ENCODE assay signal across 1 cellular context in the genomic region with DNA sequence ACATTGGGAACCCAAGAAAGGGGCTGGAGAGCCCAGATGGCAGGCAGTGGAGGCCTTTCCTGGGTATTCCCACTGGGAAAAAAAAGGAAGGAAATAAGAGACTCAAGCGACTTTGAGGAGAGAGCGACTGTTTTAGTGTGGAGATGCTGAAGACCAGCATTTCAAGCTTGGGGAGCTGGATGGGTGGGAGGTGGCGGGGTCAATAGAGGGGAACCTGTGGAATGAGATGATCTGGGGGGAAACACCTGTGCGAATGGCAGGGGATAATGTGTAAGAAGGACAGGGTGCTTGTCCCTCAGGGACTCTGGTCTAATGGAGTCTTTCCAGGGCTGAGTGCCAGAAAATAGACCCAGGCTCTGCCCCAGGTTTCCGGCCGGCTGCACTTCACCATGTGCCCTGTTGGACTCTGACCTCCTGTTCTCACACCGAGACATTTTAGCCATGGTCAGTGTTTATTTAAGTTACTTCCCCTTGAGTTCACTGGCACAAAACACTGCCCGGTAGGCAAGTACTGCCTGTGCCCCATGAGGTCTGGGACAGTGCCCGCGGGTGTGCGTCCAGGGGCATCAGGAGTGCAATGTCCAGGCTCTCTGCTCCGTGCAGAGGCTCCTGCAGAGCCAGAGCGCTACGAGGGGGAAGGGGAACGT.
TF ChIP-seq lines count a peak whose summit lies in the region.

No MANE protein-coding gene starts in this region.

TF ChIP-seq in HepG2, 621 proteins besides CTCF, POLR2A, EP300 and RAD21 (continued from another document and continues in another):
- TF ChIP-seq, protein P1, sequence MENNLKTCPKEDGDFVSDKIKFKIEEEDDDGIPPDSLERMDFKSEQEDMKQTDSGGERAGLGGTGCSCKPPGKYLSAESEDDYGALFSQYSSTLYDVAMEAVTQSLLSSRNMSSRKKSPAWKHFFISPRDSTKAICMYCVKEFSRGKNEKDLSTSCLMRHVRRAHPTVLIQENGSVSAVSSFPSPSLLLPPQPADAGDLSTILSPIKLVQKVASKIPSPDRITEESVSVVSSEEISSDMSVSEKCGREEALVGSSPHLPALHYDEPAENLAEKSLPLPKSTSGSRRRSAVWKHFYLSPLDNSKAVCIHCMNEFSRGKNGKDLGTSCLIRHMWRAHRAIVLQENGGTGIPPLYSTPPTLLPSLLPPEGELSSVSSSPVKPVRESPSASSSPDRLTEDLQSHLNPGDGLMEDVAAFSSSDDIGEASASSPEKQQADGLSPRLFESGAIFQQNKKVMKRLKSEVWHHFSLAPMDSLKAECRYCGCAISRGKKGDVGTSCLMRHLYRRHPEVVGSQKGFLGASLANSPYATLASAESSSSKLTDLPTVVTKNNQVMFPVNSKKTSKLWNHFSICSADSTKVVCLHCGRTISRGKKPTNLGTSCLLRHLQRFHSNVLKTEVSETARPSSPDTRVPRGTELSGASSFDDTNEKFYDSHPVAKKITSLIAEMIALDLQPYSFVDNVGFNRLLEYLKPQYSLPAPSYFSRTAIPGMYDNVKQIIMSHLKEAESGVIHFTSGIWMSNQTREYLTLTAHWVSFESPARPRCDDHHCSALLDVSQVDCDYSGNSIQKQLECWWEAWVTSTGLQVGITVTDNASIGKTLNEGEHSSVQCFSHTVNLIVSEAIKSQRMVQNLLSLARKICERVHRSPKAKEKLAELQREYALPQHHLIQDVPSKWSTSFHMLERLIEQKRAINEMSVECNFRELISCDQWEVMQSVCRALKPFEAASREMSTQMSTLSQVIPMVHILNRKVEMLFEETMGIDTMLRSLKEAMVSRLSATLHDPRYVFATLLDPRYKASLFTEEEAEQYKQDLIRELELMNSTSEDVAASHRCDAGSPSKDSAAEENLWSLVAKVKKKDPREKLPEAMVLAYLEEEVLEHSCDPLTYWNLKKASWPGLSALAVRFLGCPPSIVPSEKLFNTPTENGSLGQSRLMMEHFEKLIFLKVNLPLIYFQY (CRISPR knock-in tag; IDR thresholded peaks at IDR 0.05; ENCODE audit: borderline replicate concordance), result no peak
- TF ChIP-seq EZH2 (conservative IDR thresholded peaks at IDR 0.05; ENCODE audit: low read depth, low read length) (no peak), MLLT10 (CRISPR knock-in tag; IDR thresholded peaks at IDR 0.05) (no peak), U2AF2 (IDR thresholded peaks at IDR 0.05; ENCODE audit: low read depth, low read length) (no peak), REL (CRISPR knock-in tag; conservative IDR thresholded peaks at IDR 0.05) (no peak), ZNF776 (CRISPR knock-in tag; IDR thresholded peaks at IDR 0.05) (no peak), ZFP37 (CRISPR knock-in tag; IDR thresholded peaks at IDR 0.05; ENCODE audit: borderline replicate concordance) (peak; percentile 33; the same call in 1 of the 2 replicates), ZFP36L2 (CRISPR knock-in tag; IDR thresholded peaks at IDR 0.05) (no peak), DR1 (CRISPR knock-in tag; IDR thresholded peaks at IDR 0.05) (no peak; the same call in 1 of the 2 replicates), ZNF556 (CRISPR knock-in tag; IDR thresholded peaks at IDR 0.05; ENCODE audit: borderline replicate concordance) (peak; percentile 20; the same call in 1 of the 2 replicates), ZNF256 (CRISPR knock-in tag; conservative IDR thresholded peaks at IDR 0.05) (no peak), ARNT2 (CRISPR knock-in tag; IDR thresholded peaks at IDR 0.05; ENCODE audit: low read depth) (no peak), SRF (IDR thresholded peaks at IDR 0.05; ENCODE audit: low read depth, low read length) (no peak), CCDC6 (CRISPR knock-in tag; IDR thresholded peaks at IDR 0.05) (no peak), KDM5B (CRISPR knock-in tag; IDR thresholded peaks at IDR 0.05; ENCODE audit: borderline replicate concordance) (no peak), ZNF382 (CRISPR knock-in tag; IDR thresholded peaks at IDR 0.05; ENCODE audit: borderline replicate concordance) (no peak), PAF1 (CRISPR knock-in tag; IDR thresholded peaks at IDR 0.05) (no peak), SPEN (CRISPR knock-in tag; IDR thresholded peaks at IDR 0.05; ENCODE audit: low read depth) (peak; percentile 52; the same call in 1 of the 2 replicates), ERF (CRISPR knock-in tag; IDR thresholded peaks at IDR 0.05) (peak; percentile 87; the same call in 1 of the 2 replicates), KLF6 (CRISPR knock-in tag; IDR thresholded peaks at IDR 0.05) (no peak), POLR2G (IDR thresholded peaks at IDR 0.05; ENCODE audit: low read depth, low read length) (no peak), ZNF282 (IDR thresholded peaks at IDR 0.05; ENCODE audit: partially characterized antibody) (no peak)
- TF ChIP-seq, protein P2, sequence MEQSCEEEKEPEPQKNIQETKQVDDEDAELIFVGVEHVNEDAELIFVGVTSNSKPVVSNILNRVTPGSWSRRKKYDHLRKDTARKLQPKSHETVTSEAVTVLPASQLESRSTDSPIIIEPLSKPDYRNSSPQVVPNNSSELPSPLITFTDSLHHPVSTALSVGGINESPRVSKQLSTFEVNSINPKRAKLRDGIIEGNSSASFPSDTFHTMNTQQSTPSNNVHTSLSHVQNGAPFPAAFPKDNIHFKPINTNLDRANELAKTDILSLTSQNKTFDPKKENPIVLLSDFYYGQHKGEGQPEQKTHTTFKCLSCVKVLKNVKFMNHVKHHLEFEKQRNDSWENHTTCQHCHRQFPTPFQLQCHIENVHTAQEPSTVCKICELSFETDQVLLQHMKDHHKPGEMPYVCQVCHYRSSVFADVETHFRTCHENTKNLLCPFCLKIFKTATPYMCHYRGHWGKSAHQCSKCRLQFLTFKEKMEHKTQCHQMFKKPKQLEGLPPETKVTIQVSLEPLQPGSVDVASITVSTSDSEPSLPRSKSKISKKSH (CRISPR knock-in tag; IDR thresholded peaks at IDR 0.05; ENCODE audit: borderline replicate concordance), result 0 out of 2 replicates have a peak, but pooled peaks have one; percentile 56
- TF ChIP-seq, protein P3, sequence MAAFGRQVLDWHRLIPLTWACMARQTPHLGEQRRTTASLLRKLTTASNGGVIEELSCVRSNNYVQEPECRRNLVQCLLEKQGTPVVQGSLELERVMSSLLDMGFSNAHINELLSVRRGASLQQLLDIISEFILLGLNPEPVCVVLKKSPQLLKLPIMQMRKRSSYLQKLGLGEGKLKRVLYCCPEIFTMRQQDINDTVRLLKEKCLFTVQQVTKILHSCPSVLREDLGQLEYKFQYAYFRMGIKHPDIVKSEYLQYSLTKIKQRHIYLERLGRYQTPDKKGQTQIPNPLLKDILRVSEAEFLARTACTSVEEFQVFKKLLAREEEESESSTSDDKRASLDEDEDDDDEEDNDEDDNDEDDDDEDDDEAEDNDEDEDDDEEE (CRISPR knock-in tag; IDR thresholded peaks at IDR 0.05), result no peak
- TF ChIP-seq, protein P4, sequence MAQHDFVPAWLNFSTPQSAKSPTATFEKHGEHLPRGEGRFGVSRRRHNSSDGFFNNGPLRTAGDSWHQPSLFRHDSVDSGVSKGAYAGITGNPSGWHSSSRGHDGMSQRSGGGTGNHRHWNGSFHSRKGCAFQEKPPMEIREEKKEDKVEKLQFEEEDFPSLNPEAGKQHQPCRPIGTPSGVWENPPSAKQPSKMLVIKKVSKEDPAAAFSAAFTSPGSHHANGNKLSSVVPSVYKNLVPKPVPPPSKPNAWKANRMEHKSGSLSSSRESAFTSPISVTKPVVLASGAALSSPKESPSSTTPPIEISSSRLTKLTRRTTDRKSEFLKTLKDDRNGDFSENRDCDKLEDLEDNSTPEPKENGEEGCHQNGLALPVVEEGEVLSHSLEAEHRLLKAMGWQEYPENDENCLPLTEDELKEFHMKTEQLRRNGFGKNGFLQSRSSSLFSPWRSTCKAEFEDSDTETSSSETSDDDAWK (CRISPR knock-in tag; IDR thresholded peaks at IDR 0.05), result no peak
- TF ChIP-seq, protein P5, sequence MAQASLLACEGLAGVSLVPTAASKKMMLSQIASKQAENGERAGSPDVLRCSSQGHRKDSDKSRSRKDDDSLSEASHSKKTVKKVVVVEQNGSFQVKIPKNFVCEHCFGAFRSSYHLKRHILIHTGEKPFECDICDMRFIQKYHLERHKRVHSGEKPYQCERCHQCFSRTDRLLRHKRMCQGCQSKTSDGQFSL (CRISPR knock-in tag; IDR thresholded peaks at IDR 0.05), result no peak
- TF ChIP-seq, protein P6, sequence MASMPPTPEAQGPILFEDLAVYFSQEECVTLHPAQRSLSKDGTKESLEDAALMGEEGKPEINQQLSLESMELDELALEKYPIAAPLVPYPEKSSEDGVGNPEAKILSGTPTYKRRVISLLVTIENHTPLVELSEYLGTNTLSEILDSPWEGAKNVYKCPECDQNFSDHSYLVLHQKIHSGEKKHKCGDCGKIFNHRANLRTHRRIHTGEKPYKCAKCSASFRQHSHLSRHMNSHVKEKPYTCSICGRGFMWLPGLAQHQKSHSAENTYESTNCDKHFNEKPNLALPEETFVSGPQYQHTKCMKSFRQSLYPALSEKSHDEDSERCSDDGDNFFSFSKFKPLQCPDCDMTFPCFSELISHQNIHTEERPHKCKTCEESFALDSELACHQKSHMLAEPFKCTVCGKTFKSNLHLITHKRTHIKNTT (CRISPR knock-in tag; IDR thresholded peaks at IDR 0.05), result no peak
- TF ChIP-seq, protein P7, sequence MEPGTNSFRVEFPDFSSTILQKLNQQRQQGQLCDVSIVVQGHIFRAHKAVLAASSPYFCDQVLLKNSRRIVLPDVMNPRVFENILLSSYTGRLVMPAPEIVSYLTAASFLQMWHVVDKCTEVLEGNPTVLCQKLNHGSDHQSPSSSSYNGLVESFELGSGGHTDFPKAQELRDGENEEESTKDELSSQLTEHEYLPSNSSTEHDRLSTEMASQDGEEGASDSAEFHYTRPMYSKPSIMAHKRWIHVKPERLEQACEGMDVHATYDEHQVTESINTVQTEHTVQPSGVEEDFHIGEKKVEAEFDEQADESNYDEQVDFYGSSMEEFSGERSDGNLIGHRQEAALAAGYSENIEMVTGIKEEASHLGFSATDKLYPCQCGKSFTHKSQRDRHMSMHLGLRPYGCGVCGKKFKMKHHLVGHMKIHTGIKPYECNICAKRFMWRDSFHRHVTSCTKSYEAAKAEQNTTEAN (CRISPR knock-in tag; conservative IDR thresholded peaks at IDR 0.05), result peak; percentile 78; the same call in 1 of the 2 replicates
- TF ChIP-seq, protein P8, sequence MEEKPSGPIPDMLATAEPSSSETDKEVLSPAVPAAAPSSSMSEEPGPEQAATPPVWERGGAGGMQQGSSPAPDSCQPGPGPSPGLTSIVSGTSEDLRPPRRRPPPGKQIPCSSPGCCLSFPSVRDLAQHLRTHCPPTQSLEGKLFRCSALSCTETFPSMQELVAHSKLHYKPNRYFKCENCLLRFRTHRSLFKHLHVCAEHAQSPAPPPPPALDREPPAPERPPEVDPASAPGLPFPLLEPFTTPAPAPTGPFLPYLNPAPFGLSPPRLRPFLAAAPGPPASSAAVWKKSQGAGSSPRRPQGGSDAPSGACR (CRISPR knock-in tag; IDR thresholded peaks at IDR 0.05), result no peak
- TF ChIP-seq, protein P9, sequence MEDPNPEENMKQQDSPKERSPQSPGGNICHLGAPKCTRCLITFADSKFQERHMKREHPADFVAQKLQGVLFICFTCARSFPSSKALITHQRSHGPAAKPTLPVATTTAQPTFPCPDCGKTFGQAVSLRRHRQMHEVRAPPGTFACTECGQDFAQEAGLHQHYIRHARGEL (CRISPR knock-in tag; IDR thresholded peaks at IDR 0.05), result no peak
- TF ChIP-seq, protein P10, sequence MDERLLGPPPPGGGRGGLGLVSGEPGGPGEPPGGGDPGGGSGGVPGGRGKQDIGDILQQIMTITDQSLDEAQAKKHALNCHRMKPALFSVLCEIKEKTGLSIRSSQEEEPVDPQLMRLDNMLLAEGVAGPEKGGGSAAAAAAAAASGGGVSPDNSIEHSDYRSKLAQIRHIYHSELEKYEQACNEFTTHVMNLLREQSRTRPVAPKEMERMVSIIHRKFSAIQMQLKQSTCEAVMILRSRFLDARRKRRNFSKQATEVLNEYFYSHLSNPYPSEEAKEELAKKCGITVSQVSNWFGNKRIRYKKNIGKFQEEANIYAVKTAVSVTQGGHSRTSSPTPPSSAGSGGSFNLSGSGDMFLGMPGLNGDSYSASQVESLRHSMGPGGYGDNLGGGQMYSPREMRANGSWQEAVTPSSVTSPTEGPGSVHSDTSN (CRISPR knock-in tag; IDR thresholded peaks at IDR 0.05), result no peak
- TF ChIP-seq, protein P11, sequence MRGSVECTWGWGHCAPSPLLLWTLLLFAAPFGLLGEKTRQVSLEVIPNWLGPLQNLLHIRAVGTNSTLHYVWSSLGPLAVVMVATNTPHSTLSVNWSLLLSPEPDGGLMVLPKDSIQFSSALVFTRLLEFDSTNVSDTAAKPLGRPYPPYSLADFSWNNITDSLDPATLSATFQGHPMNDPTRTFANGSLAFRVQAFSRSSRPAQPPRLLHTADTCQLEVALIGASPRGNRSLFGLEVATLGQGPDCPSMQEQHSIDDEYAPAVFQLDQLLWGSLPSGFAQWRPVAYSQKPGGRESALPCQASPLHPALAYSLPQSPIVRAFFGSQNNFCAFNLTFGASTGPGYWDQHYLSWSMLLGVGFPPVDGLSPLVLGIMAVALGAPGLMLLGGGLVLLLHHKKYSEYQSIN (CRISPR knock-in tag; IDR thresholded peaks at IDR 0.05; ENCODE audit: borderline replicate concordance), result no peak
- TF ChIP-seq, protein P12, sequence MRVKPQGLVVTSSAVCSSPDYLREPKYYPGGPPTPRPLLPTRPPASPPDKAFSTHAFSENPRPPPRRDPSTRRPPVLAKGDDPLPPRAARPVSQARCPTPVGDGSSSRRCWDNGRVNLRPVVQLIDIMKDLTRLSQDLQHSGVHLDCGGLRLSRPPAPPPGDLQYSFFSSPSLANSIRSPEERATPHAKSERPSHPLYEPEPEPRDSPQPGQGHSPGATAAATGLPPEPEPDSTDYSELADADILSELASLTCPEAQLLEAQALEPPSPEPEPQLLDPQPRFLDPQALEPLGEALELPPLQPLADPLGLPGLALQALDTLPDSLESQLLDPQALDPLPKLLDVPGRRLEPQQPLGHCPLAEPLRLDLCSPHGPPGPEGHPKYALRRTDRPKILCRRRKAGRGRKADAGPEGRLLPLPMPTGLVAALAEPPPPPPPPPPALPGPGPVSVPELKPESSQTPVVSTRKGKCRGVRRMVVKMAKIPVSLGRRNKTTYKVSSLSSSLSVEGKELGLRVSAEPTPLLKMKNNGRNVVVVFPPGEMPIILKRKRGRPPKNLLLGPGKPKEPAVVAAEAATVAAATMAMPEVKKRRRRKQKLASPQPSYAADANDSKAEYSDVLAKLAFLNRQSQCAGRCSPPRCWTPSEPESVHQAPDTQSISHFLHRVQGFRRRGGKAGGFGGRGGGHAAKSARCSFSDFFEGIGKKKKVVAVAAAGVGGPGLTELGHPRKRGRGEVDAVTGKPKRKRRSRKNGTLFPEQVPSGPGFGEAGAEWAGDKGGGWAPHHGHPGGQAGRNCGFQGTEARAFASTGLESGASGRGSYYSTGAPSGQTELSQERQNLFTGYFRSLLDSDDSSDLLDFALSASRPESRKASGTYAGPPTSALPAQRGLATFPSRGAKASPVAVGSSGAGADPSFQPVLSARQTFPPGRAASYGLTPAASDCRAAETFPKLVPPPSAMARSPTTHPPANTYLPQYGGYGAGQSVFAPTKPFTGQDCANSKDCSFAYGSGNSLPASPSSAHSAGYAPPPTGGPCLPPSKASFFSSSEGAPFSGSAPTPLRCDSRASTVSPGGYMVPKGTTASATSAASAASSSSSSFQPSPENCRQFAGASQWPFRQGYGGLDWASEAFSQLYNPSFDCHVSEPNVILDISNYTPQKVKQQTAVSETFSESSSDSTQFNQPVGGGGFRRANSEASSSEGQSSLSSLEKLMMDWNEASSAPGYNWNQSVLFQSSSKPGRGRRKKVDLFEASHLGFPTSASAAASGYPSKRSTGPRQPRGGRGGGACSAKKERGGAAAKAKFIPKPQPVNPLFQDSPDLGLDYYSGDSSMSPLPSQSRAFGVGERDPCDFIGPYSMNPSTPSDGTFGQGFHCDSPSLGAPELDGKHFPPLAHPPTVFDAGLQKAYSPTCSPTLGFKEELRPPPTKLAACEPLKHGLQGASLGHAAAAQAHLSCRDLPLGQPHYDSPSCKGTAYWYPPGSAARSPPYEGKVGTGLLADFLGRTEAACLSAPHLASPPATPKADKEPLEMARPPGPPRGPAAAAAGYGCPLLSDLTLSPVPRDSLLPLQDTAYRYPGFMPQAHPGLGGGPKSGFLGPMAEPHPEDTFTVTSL (CRISPR knock-in tag; IDR thresholded peaks at IDR 0.05; ENCODE audit: borderline replicate concordance), result peak; percentile 76; the same call in 1 of the 2 replicates
